In the genomic region with DNA sequence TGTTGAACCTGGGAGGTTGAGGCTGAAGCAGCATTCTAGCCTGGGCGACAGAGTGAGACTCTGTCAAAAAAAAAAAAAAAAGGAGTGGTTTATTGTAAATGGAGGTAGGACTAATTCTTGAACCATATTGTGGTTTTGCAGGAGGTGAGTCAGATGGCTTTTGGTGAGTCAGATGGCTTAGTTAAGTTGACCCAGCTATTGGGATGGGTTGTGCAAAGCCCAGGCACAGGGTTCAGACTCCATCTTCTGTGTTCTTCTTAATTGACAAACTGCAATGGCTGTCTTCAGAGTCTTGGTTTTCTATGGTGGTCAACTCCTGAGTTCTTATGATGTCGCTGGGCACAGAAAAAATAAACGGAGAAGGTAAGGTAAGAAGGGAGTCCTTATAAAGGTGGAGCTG, we compare ENCODE assay signal across 12 cellular contexts.
A peak's percentile ranks its signal among the peaks of the same experiment; 100 is the strongest.
DNase-seq lines count a peak whose midpoint lies in the region; ATAC-seq and TF ChIP-seq lines count a peak whose summit lies in the region.
"Had no signal": no experiment of that assay in that cellular context is flagged by ENCODE, and none has a peak within 500 bp of the region (broad histone marks: within the 10 kb centered on the region; RNA-seq: fewer than 3 reads in every experiment).

No MANE protein-coding gene starts in this region.

- TF ChIP-seq POLR2A in body of pancreas (IDR thresholded peaks at IDR 0.05) (no peak), right lobe of liver (IDR thresholded peaks at IDR 0.05) (no peak)

- no peaks in the 10 kb centered on the region for H3K9me3 ChIP-seq in SJSA1 (replicated peaks)
- no peaks in the 10 kb centered on the region for H3K9me3 ChIP-seq in body of pancreas
- no peaks in the 10 kb centered on the region for H3K9me3 ChIP-seq in right lobe of liver

- H3K27ac ChIP-seq in SJSA1 (no peak overlapping the region), epithelial cell of prostate (peak overlapping the region; percentile 34), substantia nigra (ENCODE audit: low read depth, low read length, poor library complexity, severe bottlenecking) (no peak overlapping the region), body of pancreas (no peak overlapping the region), right lobe of liver (no peak overlapping the region)

- intact Hi-C loops in body of pancreas (cut with DNase I), result no loop called here
- intact Hi-C loops in right lobe of liver (cut with DNase I), result no loop called here

- WGBS in body of pancreas, 2 donors, result 87 to 93% methylated on average over 3 of the region's 3 CpGs
- 49% methylated on average over 3 of the region's 3 CpGs for WGBS in right lobe of liver (ENCODE audit: insufficient coverage, low coverage, low lambda C conversion rate, missing lambda C conversion rate)

- DNase-seq in stimulated activated CD4-positive, alpha-beta T cell treated with anti-CD3 and anti-CD28 coated beads, Interleukin-1b, Interleukin-23, amount 100 ng/mL, for 48 hours, result peak; percentile 26
- no peak for DNase-seq in stimulated activated CD4-positive, alpha-beta T cell treated with anti-CD3 and anti-CD28 coated beads, Interleukin-4, amount 100 ng/mL, for 1 hour
- DNase-seq in SJSA1 (ENCODE audit: low read depth in 1 of 2, low spot score in 2 of 2), result peak; percentile 30 to 44
- DNase-seq in epithelial cell of prostate (ENCODE audit: low read depth, low spot score), result peak; percentile 93
- no peak for DNase-seq in substantia nigra (lab: John Stamatoyannopoulos, UW)
- DNase-seq in body of pancreas, result no peak
- no peak for DNase-seq in right lobe of liver
- no peak for DNase-seq in Kasumi-1 (lab: John Stamatoyannopoulos, UW)
- DNase-seq: CD8-positive, alpha-beta memory T cell; effector memory CD4-positive, alpha-beta T cell; OCI-M1; retina had no signal

- no peak for TF ChIP-seq CTCF in body of pancreas (IDR thresholded peaks at IDR 0.05)
- TF ChIP-seq CTCF in right lobe of liver (IDR thresholded peaks at IDR 0.05), result no peak

- ATAC-seq in body of pancreas, result no peak
- no peak for ATAC-seq in right lobe of liver

- no peaks in the 10 kb centered on the region for H3K27me3 ChIP-seq in SJSA1 (replicated peaks)
- no peaks in the 10 kb centered on the region for H3K27me3 ChIP-seq in body of pancreas
- no peaks in the 10 kb centered on the region for H3K27me3 ChIP-seq in right lobe of liver

- H3K4me1 ChIP-seq in SJSA1 (replicated peaks) (peaks cover 17% of the 10 kb centered on the region), body of pancreas (no peaks in the 10 kb centered on the region), right lobe of liver (no peaks in the 10 kb centered on the region)

- H3K36me3 ChIP-seq in SJSA1, result no peaks in the 10 kb centered on the region
- no peaks in the 10 kb centered on the region for H3K36me3 ChIP-seq in body of pancreas (replicated peaks in 1 of 2; ENCODE audit: insufficient read depth in 1 of 2, low read depth in 2 of 2)
- H3K36me3 ChIP-seq in right lobe of liver, result no peaks in the 10 kb centered on the region

- H3K4me3 ChIP-seq in SJSA1, result no peak overlapping the region
- H3K4me3 ChIP-seq in body of pancreas, result no peak overlapping the region
- H3K4me3 ChIP-seq in right lobe of liver, result no peak overlapping the region

Comparison
In these comparisons a context has a peak if more than half of its experiments do, and no peak if none do; other contexts are left out.
1. DNase-seq: peak in stimulated activated CD4-positive, alpha-beta T cell treated with anti-CD3 and anti-CD28 coated beads, Interleukin-1b, Interleukin-23, amount 100 ng/mL, for 48 hours (single experiment), SJSA1 (2 of 2) and epithelial cell of prostate (single experiment); none in stimulated activated CD4-positive, alpha-beta T cell treated with anti-CD3 and anti-CD28 coated beads, Interleukin-4, amount 100 ng/mL, for 1 hour (single experiment), substantia nigra (0 of 49), body of pancreas (0 of 4), right lobe of liver (0 of 3) and Kasumi-1 (0 of 2).